In genomic region chr18:46167971-46168370, GRCh38 we compare ENCODE assay signal across 1 cellular context.
TF ChIP-seq lines count a peak whose summit lies in the region.

No MANE protein-coding gene starts in this region.

TF ChIP-seq in K562, 482 proteins besides CTCF, POLR2A, EP300 and RAD21 (continued from another document):
- TF ChIP-seq BRF2 (IDR thresholded peaks at IDR 0.05; ENCODE audit: borderline replicate concordance, insufficient read depth, insufficient read length) (no peak), RNF2 (IDR thresholded peaks at IDR 0.05) (no peak)
